In genomic region chr9:124600407-124600806, GRCh38 we compare ENCODE assay signal across 25 cellular contexts.
DNase-seq lines count a peak whose midpoint lies in the region; ATAC-seq, FAIRE-seq and TF ChIP-seq lines count a peak whose summit lies in the region.
"Had no signal": no experiment of that assay in that cellular context is flagged by ENCODE, and none has a peak within 500 bp of the region (broad histone marks: within the 10 kb centered on the region; RNA-seq: fewer than 3 reads in every experiment).

No MANE protein-coding gene starts in this region.

- in situ Hi-C loops in GM23248 (cut with MboI), result no loop called here

- DNase-seq in H54 (ENCODE audit: insufficient read length, low spot score) (no peak), fibroblast of mammary gland (ENCODE audit: low read depth) (peak; percentile 40), neural progenitor cell (ENCODE audit: low spot score) (no peak), GM23248 (no peak)
- DNase-seq: 8988T; ACHN; AML-193; BE2C; CD4-positive, alpha-beta T cell; CD8-positive, alpha-beta memory T cell; DMS 273 treated with DMSO at 0.1 percent for 48 hours; DMS79; EL; GDM1; H9; HFFc6 had no signal

- H3K36me3 ChIP-seq in neural progenitor cell (no peaks in the 10 kb centered on the region), GM23248 (ENCODE audit: low read depth) (no peaks in the 10 kb centered on the region)
- H3K36me3 ChIP-seq: BE2C; BLaER1 treated with 17β-estradiol and CSF1 and Interleukin-3, amounts not matched to agents 10 nM and 100 nM had no signal

- TF ChIP-seq POLR2A in H54 (IDR thresholded peaks at IDR 0.05; ENCODE audit: low read depth, low read length), result no peak

- peaks cover 9% of the 10 kb centered on the region for H3K36me3 Mint-ChIP-seq in neural progenitor cell
- H3K36me3 Mint-ChIP-seq: CD14-positive monocyte; CD8-positive, alpha-beta memory T cell had no signal

- H3K9me2 ChIP-seq in GM23248 (ENCODE audit: insufficient read depth), result no peaks in the 10 kb centered on the region

- no peaks in the 10 kb centered on the region for H3K27me3 ChIP-seq in neural progenitor cell
- H3K27me3 ChIP-seq in GM23248 (replicated peaks; ENCODE audit: insufficient read depth), result no peaks in the 10 kb centered on the region
- H3K27me3 ChIP-seq: BLaER1 treated with 17β-estradiol and CSF1 and Interleukin-3, amounts not matched to agents 10 nM and 100 nM had no signal

- H3K27ac ChIP-seq in neural progenitor cell, result peak overlapping the region; percentile 40
- H3K27ac ChIP-seq in GM23248, result no peak overlapping the region
- H3K27ac ChIP-seq: A549; BLaER1 treated with 17β-estradiol and CSF1 and Interleukin-3, amounts not matched to agents 10 nM and 100 nM had no signal

- H3K4me3 ChIP-seq in fibroblast of mammary gland (ENCODE audit: control insufficient read depth, low read depth, low read length) (no peak overlapping the region), neural progenitor cell (no peak overlapping the region), GM23248 (no peak overlapping the region)
- H3K4me3 ChIP-seq: A549; BLaER1 treated with 17β-estradiol and CSF1 and Interleukin-3, amounts not matched to agents 10 nM and 100 nM; GM12878 had no signal

- peaks cover 2% of the 10 kb centered on the region for H3K9me3 Mint-ChIP-seq in neural progenitor cell
- H3K9me3 Mint-ChIP-seq: CD14-positive monocyte; CD4-positive, alpha-beta T cell; HFFc6 had no signal

- H2AFZ ChIP-seq in neural progenitor cell (replicated peaks) (no peak overlapping the region), GM23248 (no peak overlapping the region)

- no peak overlapping the region for H3K9ac ChIP-seq in neural progenitor cell
- H3K9ac ChIP-seq in GM23248, result no peak overlapping the region
- H3K9ac ChIP-seq: BLaER1 treated with 17β-estradiol and CSF1 and Interleukin-3, amounts not matched to agents 10 nM and 100 nM had no signal

- peaks cover 4% of the 10 kb centered on the region for H4K20me1 ChIP-seq in neural progenitor cell (ENCODE audit: low read depth)
- H4K20me1 ChIP-seq in GM23248 (ENCODE audit: insufficient read depth), result no peaks in the 10 kb centered on the region
- H4K20me1 ChIP-seq: BLaER1 treated with 17β-estradiol and CSF1 and Interleukin-3, amounts not matched to agents 10 nM and 100 nM had no signal

- H3K9me3 ChIP-seq in neural progenitor cell (ENCODE audit: low read depth), result no peaks in the 10 kb centered on the region
- H3K9me3 ChIP-seq in GM23248 (ENCODE audit: low read depth), result no peaks in the 10 kb centered on the region
- H3K9me3 ChIP-seq: A549; BE2C; BLaER1 treated with 17β-estradiol and CSF1 and Interleukin-3, amounts not matched to agents 10 nM and 100 nM had no signal

- no peak for ATAC-seq in HG02571 (IDR thresholded peaks at IDR 0.05; ENCODE audit: unreplicated experiment)
- no peak for ATAC-seq in GM21717 (IDR thresholded peaks at IDR 0.05; ENCODE audit: unreplicated experiment)
- ATAC-seq: A549, GM12878 had no signal

- H3K4me2 ChIP-seq in neural progenitor cell (no peak overlapping the region), GM23248 (ENCODE audit: unreplicated experiment) (no peak overlapping the region)
- H3K4me2 ChIP-seq: A549; BLaER1 treated with 17β-estradiol and CSF1 and Interleukin-3, amounts not matched to agents 10 nM and 100 nM had no signal

- no peak overlapping the region for H3K4me3 Mint-ChIP-seq in neural progenitor cell
- H3K4me3 Mint-ChIP-seq: CD14-positive monocyte; CD4-positive, alpha-beta T cell; CD8-positive, alpha-beta memory T cell; H9 had no signal

- H3K79me2 ChIP-seq in neural progenitor cell (ENCODE audit: low read depth) (peaks cover 98% of the 10 kb centered on the region), GM23248 (ENCODE audit: insufficient read depth) (no peaks in the 10 kb centered on the region)

- H3K4me1 Mint-ChIP-seq in neural progenitor cell, result peaks cover 24% of the 10 kb centered on the region
- H3K4me1 Mint-ChIP-seq: CD14-positive monocyte; CD8-positive, alpha-beta memory T cell had no signal

- no peak overlapping the region for H3K27ac Mint-ChIP-seq in neural progenitor cell
- H3K27ac Mint-ChIP-seq: CD4-positive, alpha-beta T cell; CD8-positive, alpha-beta memory T cell; HFFc6 had no signal

- TF ChIP-seq CTCF in fibroblast of mammary gland (conservative IDR thresholded peaks at IDR 0.05; ENCODE audit: control insufficient read depth, insufficient read depth, low read depth, low read length), result no peak
- TF ChIP-seq CTCF in neural progenitor cell (IDR thresholded peaks at IDR 0.05), result no peak

- FAIRE-seq in H54 (lab: Jason Lieb, UNC), result peak; percentile 74
- FAIRE-seq: A549, D721Med, GM12878, GM19239, H1 had no signal

- H3F3A ChIP-seq in neural progenitor cell (ENCODE audit: low read depth) (peaks cover 15% of the 10 kb centered on the region), GM23248 (ENCODE audit: insufficient read depth) (no peaks in the 10 kb centered on the region)

- H3K27me3 Mint-ChIP-seq in neural progenitor cell (ENCODE audit: insufficient read depth, low read depth), result no peaks in the 10 kb centered on the region

- H3K4me1 ChIP-seq in neural progenitor cell (peaks cover 23% of the 10 kb centered on the region), GM23248 (ENCODE audit: insufficient read depth) (no peaks in the 10 kb centered on the region)
- H3K4me1 ChIP-seq: BE2C; BLaER1 treated with 17β-estradiol and CSF1 and Interleukin-3, amounts not matched to agents 10 nM and 100 nM had no signal
